ENCODE assay signal across 27 cellular contexts in the genomic region with DNA sequence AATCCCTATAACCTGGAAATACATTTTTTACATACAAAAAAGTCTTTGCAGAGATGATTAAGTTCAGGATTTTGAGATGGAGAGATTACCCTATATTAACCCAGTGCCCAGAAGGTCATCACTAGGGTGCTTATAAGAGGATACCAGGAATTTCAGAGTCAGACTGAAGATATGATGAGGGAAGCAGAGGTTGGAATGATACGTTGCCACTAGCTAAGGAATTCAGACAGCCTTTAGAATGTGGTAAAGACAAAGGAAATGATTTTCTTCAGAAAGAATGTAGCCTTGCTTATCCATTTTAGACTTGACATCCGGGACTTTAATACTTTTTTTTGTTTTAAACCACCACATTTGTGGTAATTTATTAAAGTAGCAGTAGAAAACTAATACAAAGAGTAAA.
DNase-seq lines count a peak whose midpoint lies in the region; ATAC-seq and TF ChIP-seq lines count a peak whose summit lies in the region.
"Had no signal": no experiment of that assay in that cellular context is flagged by ENCODE, and none has a peak within 500 bp of the region (broad histone marks: within the 10 kb centered on the region; RNA-seq: fewer than 3 reads in every experiment).

No MANE protein-coding gene starts in this region.

- H3K4me3 ChIP-seq in choroid plexus epithelial cell (ENCODE audit: low read depth, low read length) (no peak overlapping the region), mesendoderm (ENCODE audit: low read length) (no peak overlapping the region)
- H3K4me3 ChIP-seq: BLaER1 treated with 17β-estradiol and CSF1 and Interleukin-3, amounts not matched to agents 10 nM and 100 nM; heart right ventricle; suprapubic skin; uterus had no signal

- no peak overlapping the region for H3K9ac ChIP-seq in mesendoderm (ENCODE audit: low read length)
- H3K9ac ChIP-seq: BLaER1 treated with 17β-estradiol and CSF1 and Interleukin-3, amounts not matched to agents 10 nM and 100 nM had no signal

- H4K5ac ChIP-seq in mesendoderm (ENCODE audit: low read length): no peak overlapping the region

- no peaks in the 10 kb centered on the region for H3K36me3 Mint-ChIP-seq in activated T-helper 2 cell treated with anti-CD3 and anti-CD28 coated beads, Interferon-gamma antibody, Interleukin-2, Interleukin-4, amounts not matched to agents 10 μg/mL and 5 μg/mL and 100 μg/mL, durations not matched to agents 14 hours and 24 hours and 36 hours (ENCODE audit: low read depth)
- H3K36me3 Mint-ChIP-seq: activated CD8-positive, alpha-beta memory T cell treated with anti-CD3 and anti-CD28 coated beads, Interleukin-2, amount 10 ng/mL, durations not matched to agents 7 days and 5 days; activated naive CD4-positive, alpha-beta T cell treated with anti-CD3 and anti-CD28 coated beads, Interleukin-2, amount 50 U/mL, for 24 hours; brain; stimulated activated effector memory CD8-positive, alpha-beta T cell treated with anti-CD3 and anti-CD28 coated beads, Interleukin-12 subunit alpha, Interleukin-12 subunit beta, amount 100 ng/mL, for 72 hours had no signal

- no peak overlapping the region for H4K8ac ChIP-seq in mesendoderm (ENCODE audit: low read depth, low read length)

- H3K27ac Mint-ChIP-seq in activated T-helper 2 cell treated with anti-CD3 and anti-CD28 coated beads, Interferon-gamma antibody, Interleukin-2, Interleukin-4, amounts not matched to agents 10 μg/mL and 5 μg/mL and 100 μg/mL, durations not matched to agents 14 hours and 24 hours and 36 hours: no peak overlapping the region
- H3K27ac Mint-ChIP-seq: activated CD4-positive, alpha-beta T cell treated with anti-CD3 and anti-CD28 coated beads, Interleukin-2, amount 10 ng/mL, durations not matched to agents 24 days and 14 days; activated CD8-positive, alpha-beta memory T cell treated with anti-CD3 and anti-CD28 coated beads, Interleukin-2, amount 10 ng/mL, durations not matched to agents 7 days and 5 days; activated naive CD4-positive, alpha-beta T cell treated with anti-CD3 and anti-CD28 coated beads, Interleukin-2, amount 50 U/mL, for 24 hours; brain; progenitor cell of endocrine pancreas; stimulated activated effector memory CD8-positive, alpha-beta T cell treated with anti-CD3 and anti-CD28 coated beads, Interleukin-12 subunit alpha, Interleukin-12 subunit beta, amount 100 ng/mL, for 72 hours had no signal

- POLR2A ChIA-PET in RWPE1 (lab: Yijun Ruan, JAX; ENCODE audit: low non-redundant PET): no interaction called here

- no peaks in the 10 kb centered on the region for H3K4me1 Mint-ChIP-seq in activated T-helper 2 cell treated with anti-CD3 and anti-CD28 coated beads, Interferon-gamma antibody, Interleukin-2, Interleukin-4, amounts not matched to agents 10 μg/mL and 5 μg/mL and 100 μg/mL, durations not matched to agents 14 hours and 24 hours and 36 hours (ENCODE audit: low read depth)
- H3K4me1 Mint-ChIP-seq: activated CD4-positive, alpha-beta T cell treated with anti-CD3 and anti-CD28 coated beads, Interleukin-2, amount 10 ng/mL, durations not matched to agents 24 days and 14 days; activated CD8-positive, alpha-beta memory T cell treated with anti-CD3 and anti-CD28 coated beads, Interleukin-2, amount 10 ng/mL, durations not matched to agents 7 days and 5 days; activated naive CD4-positive, alpha-beta T cell treated with anti-CD3 and anti-CD28 coated beads, Interleukin-2, amount 50 U/mL, for 24 hours; brain; stimulated activated effector memory CD8-positive, alpha-beta T cell treated with anti-CD3 and anti-CD28 coated beads, Interleukin-12 subunit alpha, Interleukin-12 subunit beta, amount 100 ng/mL, for 72 hours had no signal

- TF ChIP-seq CTCF in RWPE1 (conservative IDR thresholded peaks at IDR 0.05; ENCODE audit: low read depth): no peak
- TF ChIP-seq CTCF in choroid plexus epithelial cell (conservative IDR thresholded peaks at IDR 0.05; ENCODE audit: low read depth, low read length): no peak

- no peak overlapping the region for H2AK5ac ChIP-seq in mesendoderm (ENCODE audit: low read length)

- H2BK5ac ChIP-seq in mesendoderm (ENCODE audit: low read length): no peak overlapping the region

- ATAC-seq in HG03460 (IDR thresholded peaks at IDR 0.05; ENCODE audit: unreplicated experiment): no peak
- ATAC-seq in HG03025 (IDR thresholded peaks at IDR 0.05; ENCODE audit: low FRiP score, unreplicated experiment): no peak
- ATAC-seq: activated CD8-positive, alpha-beta memory T cell treated with anti-CD3 and anti-CD28 coated beads, Interleukin-2, amount 10 ng/mL, durations not matched to agents 7 days and 5 days; heart right ventricle; Panc1; stimulated activated effector memory CD8-positive, alpha-beta T cell treated with anti-CD3 and anti-CD28 coated beads, Interleukin-12 subunit alpha, Interleukin-12 subunit beta, amount 100 ng/mL, for 72 hours had no signal

- H3K56ac ChIP-seq in mesendoderm (ENCODE audit: low read length): no peak overlapping the region

- no peaks in the 10 kb centered on the region for H3K36me3 ChIP-seq in mesendoderm (ENCODE audit: control insufficient read depth, insufficient read depth, low read length)
- H3K36me3 ChIP-seq: BLaER1 treated with 17β-estradiol and CSF1 and Interleukin-3, amounts not matched to agents 10 nM and 100 nM; heart right ventricle; suprapubic skin; uterus had no signal

- no CpG with 5 or more reads among the region's 2 CpGs for WGBS in mesendoderm (ENCODE audit: extremely low coverage, insufficient coverage, low lambda C conversion rate)

- no peak overlapping the region for H2BK120ac ChIP-seq in mesendoderm (ENCODE audit: low read depth, low read length)

- intact Hi-C loops in activated T-helper 2 cell treated with anti-CD3 and anti-CD28 coated beads, Interferon-gamma antibody, Interleukin-2, Interleukin-4, amounts not matched to agents 10 μg/mL and 5 μg/mL and 100 μg/mL, durations not matched to agents 14 hours and 24 hours and 36 hours (cut with micrococcal nuclease): no loop called here

- H3K23ac ChIP-seq in mesendoderm (ENCODE audit: low read length): no peak overlapping the region

- CTCF ChIA-PET in RWPE1 (lab: Yijun Ruan, JAX): no interaction called here

- DNase-seq in EL: peak; percentile 61
- DNase-seq in RWPE1 (ENCODE audit: low spot score): peak; percentile 8
- DNase-seq in choroid plexus epithelial cell (ENCODE audit: low read depth): peak; percentile 74
- DNase-seq in mesendoderm: peak; percentile 8
- DNase-seq in NCI-H146 (lab: John Stamatoyannopoulos, UW): no peak
- DNase-seq in activated T-helper 2 cell treated with anti-CD3 and anti-CD28 coated beads, Interferon-gamma antibody, Interleukin-2, Interleukin-4, amounts not matched to agents 10 μg/mL and 5 μg/mL and 100 μg/mL, durations not matched to agents 14 hours and 24 hours and 36 hours (ENCODE audit: low spot score): no peak
- DNase-seq: ACHN; activated CD4-positive, alpha-beta T cell treated with anti-CD3 and anti-CD28 coated beads, Interleukin-2, amount 10 ng/mL, durations not matched to agents 24 days and 14 days; activated CD8-positive, alpha-beta memory T cell treated with anti-CD3 and anti-CD28 coated beads, Interleukin-2, amount 10 ng/mL, durations not matched to agents 7 days and 5 days; Calu3; cortex of kidney; heart right ventricle; NCI-H1417; NCI-H510A treated with DMSO at 0.1 percent for 48 hours; NK-92 treated with Interleukin-12 subunit alpha and Interleukin-12 subunit beta, amount 100 ng/mL, for 24 hours; stimulated activated CD4-positive, alpha-beta T cell treated with anti-CD3 and anti-CD28 coated beads, Interleukin-2, amount 100 ng/mL, for 24 hours; uterus had no signal

- H2BK15ac ChIP-seq in mesendoderm (replicated peaks; ENCODE audit: low read depth): no peak overlapping the region

- no peak overlapping the region for H3K4me3 Mint-ChIP-seq in activated T-helper 2 cell treated with anti-CD3 and anti-CD28 coated beads, Interferon-gamma antibody, Interleukin-2, Interleukin-4, amounts not matched to agents 10 μg/mL and 5 μg/mL and 100 μg/mL, durations not matched to agents 14 hours and 24 hours and 36 hours (ENCODE audit: low read depth)
- H3K4me3 Mint-ChIP-seq: activated CD4-positive, alpha-beta T cell treated with anti-CD3 and anti-CD28 coated beads, Interleukin-2, amount 10 ng/mL, durations not matched to agents 24 days and 14 days; activated CD8-positive, alpha-beta memory T cell treated with anti-CD3 and anti-CD28 coated beads, Interleukin-2, amount 10 ng/mL, durations not matched to agents 7 days and 5 days; activated naive CD4-positive, alpha-beta T cell treated with anti-CD3 and anti-CD28 coated beads, Interleukin-2, amount 50 U/mL, for 24 hours; brain; stimulated activated effector memory CD8-positive, alpha-beta T cell treated with anti-CD3 and anti-CD28 coated beads, Interleukin-12 subunit alpha, Interleukin-12 subunit beta, amount 100 ng/mL, for 72 hours had no signal

- no peak overlapping the region for H3K4ac ChIP-seq in mesendoderm (ENCODE audit: low read depth, low read length)

- H3K27me3 Mint-ChIP-seq in activated T-helper 2 cell treated with anti-CD3 and anti-CD28 coated beads, Interferon-gamma antibody, Interleukin-2, Interleukin-4, amounts not matched to agents 10 μg/mL and 5 μg/mL and 100 μg/mL, durations not matched to agents 14 hours and 24 hours and 36 hours (ENCODE audit: low read depth): no peaks in the 10 kb centered on the region
- H3K27me3 Mint-ChIP-seq: activated CD4-positive, alpha-beta T cell treated with anti-CD3 and anti-CD28 coated beads, Interleukin-2, amount 10 ng/mL, durations not matched to agents 24 days and 14 days; activated CD8-positive, alpha-beta memory T cell treated with anti-CD3 and anti-CD28 coated beads, Interleukin-2, amount 10 ng/mL, durations not matched to agents 7 days and 5 days; activated naive CD4-positive, alpha-beta T cell treated with anti-CD3 and anti-CD28 coated beads, Interleukin-2, amount 50 U/mL, for 24 hours; progenitor cell of endocrine pancreas had no signal

- H3K9me3 Mint-ChIP-seq in activated T-helper 2 cell treated with anti-CD3 and anti-CD28 coated beads, Interferon-gamma antibody, Interleukin-2, Interleukin-4, amounts not matched to agents 10 μg/mL and 5 μg/mL and 100 μg/mL, durations not matched to agents 14 hours and 24 hours and 36 hours: peaks cover 13% of the 10 kb centered on the region
- H3K9me3 Mint-ChIP-seq: activated naive CD4-positive, alpha-beta T cell treated with anti-CD3 and anti-CD28 coated beads, Interleukin-2, amount 50 U/mL, for 24 hours; brain had no signal

- H3K4me2 ChIP-seq in mesendoderm (ENCODE audit: low read length): no peak overlapping the region
- H3K4me2 ChIP-seq: BLaER1 treated with 17β-estradiol and CSF1 and Interleukin-3, amounts not matched to agents 10 nM and 100 nM had no signal

- H3K79me1 ChIP-seq in mesendoderm (ENCODE audit: low read length): no peaks in the 10 kb centered on the region

- no peaks in the 10 kb centered on the region for H3K27me3 ChIP-seq in mesendoderm (ENCODE audit: insufficient read depth, low read length, poor library complexity)
- H3K27me3 ChIP-seq: BLaER1 treated with 17β-estradiol and CSF1 and Interleukin-3, amounts not matched to agents 10 nM and 100 nM; heart right ventricle; suprapubic skin; uterus had no signal

- no peaks in the 10 kb centered on the region for H3K4me1 ChIP-seq in mesendoderm (ENCODE audit: control insufficient read depth, low read depth, low read length)
- H3K4me1 ChIP-seq: BLaER1 treated with 17β-estradiol and CSF1 and Interleukin-3, amounts not matched to agents 10 nM and 100 nM; heart right ventricle; suprapubic skin; uterus had no signal

- H3K18ac ChIP-seq in mesendoderm (ENCODE audit: low read length): no peak overlapping the region

- H3K27ac ChIP-seq in RWPE1: no peak overlapping the region
- H3K27ac ChIP-seq in mesendoderm (ENCODE audit: low read depth, low read length): no peak overlapping the region
- H3K27ac ChIP-seq: BLaER1 treated with 17β-estradiol and CSF1 and Interleukin-3, amounts not matched to agents 10 nM and 100 nM; heart right ventricle; suprapubic skin; uterus; VCaP had no signal

- H3K79me2 ChIP-seq in mesendoderm (ENCODE audit: control insufficient read depth, insufficient read depth, low read length): no peaks in the 10 kb centered on the region

Comparison
In these comparisons a context has a peak if more than half of its experiments do, and no peak if none do; other contexts are left out.
1. DNase-seq: peak in EL (single experiment), RWPE1 (single experiment), choroid plexus epithelial cell (single experiment) and mesendoderm (single experiment); none in NCI-H146 (single experiment) and activated T-helper 2 cell treated with anti-CD3 and anti-CD28 coated beads, Interferon-gamma antibody, Interleukin-2, Interleukin-4, amounts not matched to agents 10 μg/mL and 5 μg/mL and 100 μg/mL, durations not matched to agents 14 hours and 24 hours and 36 hours (single experiment).